In the genomic region with DNA sequence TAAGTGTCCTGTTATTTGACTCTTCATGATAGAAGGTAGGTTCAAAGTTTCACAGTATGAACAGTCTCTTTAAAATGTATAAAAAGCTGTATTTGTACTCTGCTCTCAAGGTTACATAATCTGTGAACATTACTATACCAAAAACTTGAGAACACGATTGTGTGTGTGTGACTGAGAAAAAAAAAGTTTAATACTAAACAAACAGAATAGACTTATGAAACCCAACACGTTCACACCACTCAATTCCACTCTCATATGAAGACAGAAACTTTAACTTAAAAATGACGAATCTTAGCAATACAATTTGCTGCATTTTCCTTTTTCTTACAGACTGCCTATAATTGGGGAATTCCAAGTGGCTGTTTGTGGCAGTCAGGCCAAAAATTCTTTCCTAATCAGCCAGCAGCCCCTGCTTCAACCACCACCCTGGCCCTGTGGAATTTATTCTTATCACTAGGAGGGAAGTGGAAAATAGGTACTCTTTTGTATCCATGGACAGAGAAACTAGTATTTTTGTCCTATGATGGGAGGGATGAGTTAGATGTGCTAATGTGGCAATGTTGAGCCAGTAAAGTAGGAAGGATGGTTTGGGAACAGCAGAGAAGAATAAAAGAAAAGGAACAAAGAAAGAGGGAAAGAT, we compare ENCODE assay signal across 1 cellular context.
TF ChIP-seq lines count a peak whose summit lies in the region.

No MANE protein-coding gene starts in this region.

TF ChIP-seq in K562, 482 proteins besides CTCF, POLR2A, EP300 and RAD21 (continued from another document):
- TF ChIP-seq, protein P1, sequence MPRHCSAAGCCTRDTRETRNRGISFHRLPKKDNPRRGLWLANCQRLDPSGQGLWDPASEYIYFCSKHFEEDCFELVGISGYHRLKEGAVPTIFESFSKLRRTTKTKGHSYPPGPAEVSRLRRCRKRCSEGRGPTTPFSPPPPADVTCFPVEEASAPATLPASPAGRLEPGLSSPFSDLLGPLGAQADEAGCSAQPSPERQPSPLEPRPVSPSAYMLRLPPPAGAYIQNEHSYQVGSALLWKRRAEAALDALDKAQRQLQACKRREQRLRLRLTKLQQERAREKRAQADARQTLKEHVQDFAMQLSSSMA (CRISPR knock-in tag; IDR thresholded peaks at IDR 0.05), result no peak
- no peak for TF ChIP-seq NFIC (IDR thresholded peaks at IDR 0.05)
- no peak for TF ChIP-seq ZNF778 (CRISPR knock-in tag; IDR thresholded peaks at IDR 0.05)
- TF ChIP-seq RFX5 (IDR thresholded peaks at IDR 0.05; ENCODE audit: low read depth, low read length), result no peak
- TF ChIP-seq RBM25 (IDR thresholded peaks at IDR 0.05; ENCODE audit: low read depth, low read length, severe bottlenecking), result no peak
- no peak for TF ChIP-seq SIN3A (IDR thresholded peaks at IDR 0.05; ENCODE audit: borderline replicate concordance in 2 of 2, control insufficient read depth in 1 of 2, low read depth in 2 of 2, low read length in 2 of 2)
- no peak for TF ChIP-seq FOXP1 (CRISPR knock-in tag; IDR thresholded peaks at IDR 0.05)
